ENCODE assay signal across 10 cellular contexts in the genomic region with DNA sequence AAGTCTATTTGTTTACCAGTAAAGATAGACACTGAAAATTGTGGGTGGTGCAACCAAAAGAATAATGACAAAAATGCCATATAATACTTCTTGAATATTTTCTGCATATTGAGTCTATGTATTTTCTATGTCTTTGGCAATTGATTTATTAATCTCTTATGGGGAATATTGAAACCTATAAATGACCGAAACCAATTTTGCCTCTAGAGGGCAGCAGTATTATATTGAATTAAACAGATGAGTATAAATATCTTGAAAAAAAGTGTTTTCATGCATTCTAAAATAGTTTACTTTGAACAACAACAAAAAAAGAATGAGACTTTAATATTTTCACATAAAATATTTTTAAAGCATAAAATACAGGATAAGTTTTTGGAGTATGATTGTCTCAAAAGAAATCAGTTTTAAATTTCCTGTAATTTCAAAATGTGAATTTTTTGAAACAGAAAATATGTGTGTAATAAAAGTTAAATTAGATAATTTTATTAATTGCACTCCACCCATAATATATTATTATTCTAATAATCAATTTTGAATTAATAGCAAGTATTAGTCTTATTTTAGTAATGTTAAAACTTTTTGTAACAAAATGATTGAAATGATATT. TPM values are rescaled to one million over a fixed set of nuclear protein-coding genes. Genes with fewer than 3 reads are reported as not detected.
A peak's percentile ranks its signal among the peaks of the same experiment; 100 is the strongest.
DNase-seq lines count a peak whose midpoint lies in the region; ATAC-seq and TF ChIP-seq lines count a peak whose summit lies in the region.
"Had no signal": no experiment of that assay in that cellular context is flagged by ENCODE, and none has a peak within 500 bp of the region (broad histone marks: within the 10 kb centered on the region; RNA-seq: fewer than 3 reads in every experiment).

No MANE protein-coding gene starts in this region.

- no peaks in the 10 kb centered on the region for H3K4me1 ChIP-seq in Karpas-422 (ENCODE audit: low read length)
- H3K4me1 ChIP-seq in breast epithelium: no peaks in the 10 kb centered on the region

- peaks cover 17% of the 10 kb centered on the region for H3K36me3 Mint-ChIP-seq in nephron progenitor cell (ENCODE audit: low read depth)

- no peak overlapping the region for H3K4me3 ChIP-seq in Karpas-422 (ENCODE audit: low read length)
- H3K4me3 ChIP-seq in breast epithelium: no peak overlapping the region

- no peak overlapping the region for H3K4me3 Mint-ChIP-seq in nephron progenitor cell

- H4K20me1 ChIP-seq in Karpas-422 (ENCODE audit: insufficient read depth, low read depth, low read length): no peaks in the 10 kb centered on the region

- H3K27me3 ChIP-seq in Karpas-422 (ENCODE audit: low read length): no peaks in the 10 kb centered on the region
- no peaks in the 10 kb centered on the region for H3K27me3 ChIP-seq in breast epithelium
- H3K27me3 ChIP-seq: neutrophil had no signal

- intact Hi-C loops in breast epithelium (cut with DNase I; ENCODE audit: low total_unique reads): no loop called here

- H3K9ac ChIP-seq in Karpas-422 (ENCODE audit: low read length): no peak overlapping the region

- no peak overlapping the region for H2AFZ ChIP-seq in Karpas-422 (ENCODE audit: low read length)

- DNase-seq in DMS53 (lab: John Stamatoyannopoulos, UW) (peak; percentile 64), Karpas-422 (peak; percentile 59), breast epithelium (ENCODE audit: low spot score in 2 of 2) (no peak), nephron progenitor cell (no peak), ecto neural progenitor cell (ENCODE audit: low spot score) (no peak)
- no peak for DNase-seq in stimulated activated CD4-positive, alpha-beta T cell treated with anti-CD3 and anti-CD28 coated beads, Interleukin-4, amount 100 ng/mL, for 1 hour
- DNase-seq: cortex of kidney had no signal

- peaks cover 13% of the 10 kb centered on the region for H3K4me1 Mint-ChIP-seq in nephron progenitor cell

- H3K27me3 Mint-ChIP-seq in nephron progenitor cell (ENCODE audit: low read depth, poor library complexity): no peaks in the 10 kb centered on the region

- no peak overlapping the region for H3K27ac Mint-ChIP-seq in nephron progenitor cell

- TF ChIP-seq POLR2A in breast epithelium (IDR thresholded peaks at IDR 0.05): no peak

- ATAC-seq in HG03097 (IDR thresholded peaks at IDR 0.05; ENCODE audit: low FRiP score, unreplicated experiment) (no peak), HG03442 (IDR thresholded peaks at IDR 0.05; ENCODE audit: unreplicated experiment) (no peak)

- H3K36me3 ChIP-seq in Karpas-422 (ENCODE audit: insufficient read depth, low read length) (no peaks in the 10 kb centered on the region), breast epithelium (no peaks in the 10 kb centered on the region)
- H3K36me3 ChIP-seq: neutrophil had no signal

- no peak overlapping the region for H3K4me2 ChIP-seq in Karpas-422 (ENCODE audit: low read depth, low read length, poor library complexity, severe bottlenecking)

- H3K9me3 Mint-ChIP-seq in nephron progenitor cell: peaks cover 16% of the 10 kb centered on the region

- H3K9me3 ChIP-seq in Karpas-422 (ENCODE audit: low read length) (no peaks in the 10 kb centered on the region), breast epithelium (no peaks in the 10 kb centered on the region)
- H3K9me3 ChIP-seq: neutrophil had no signal

- TF ChIP-seq CTCF in breast epithelium (IDR thresholded peaks at IDR 0.05) (peak; percentile 14 to 28 (median 15)), nephron progenitor cell (IDR thresholded peaks at IDR 0.05) (peak; percentile 54)

- no peaks in the 10 kb centered on the region for H3K9me2 ChIP-seq in Karpas-422 (replicated peaks; ENCODE audit: insufficient read depth, low read length)

- no peaks in the 10 kb centered on the region for H3K79me2 ChIP-seq in Karpas-422 (ENCODE audit: low read length)

- H3K27ac ChIP-seq in Karpas-422 (ENCODE audit: low read length) (no peak overlapping the region), breast epithelium (no peak overlapping the region)
- H3K27ac ChIP-seq: neutrophil had no signal

RNA-seq across cellular contexts. Expression of gene CALCRL, which starts 49.9 kb away (rescaled TPM):
- 0.26 TPM in 1 of 2 replicates, not detected in the other for total RNA-seq in Karpas-422 (2014; rRNA removed; shearing (Covaris generic); ENCODE audit: low replicate concordance)
- total RNA-seq in breast epithelium: 100 to 1,000 TPM in 1 of 3 donors, 10 to 100 TPM in 2; 40.4 to 164 (median 57.4) TPM

RNA-seq across cellular contexts. Expression of gene TFPI, which starts 56.3 kb away (rescaled TPM):
- total RNA-seq in Karpas-422 (2014; rRNA removed; shearing (Covaris generic); ENCODE audit: low replicate concordance): not detected in 2 replicates
- 100 to 1,000 TPM in 1 of 3 donors, 10 to 100 TPM in 2; 52.4 to 105 (median 90.1) TPM for total RNA-seq in breast epithelium

Comparison
In these comparisons a context has a peak if more than half of its experiments do, and no peak if none do; other contexts are left out.
1. DNase-seq: peak in DMS53 (single experiment) and Karpas-422 (single experiment); none in breast epithelium (0 of 2), nephron progenitor cell (single experiment), stimulated activated CD4-positive, alpha-beta T cell treated with anti-CD3 and anti-CD28 coated beads, Interleukin-4, amount 100 ng/mL, for 1 hour (single experiment) and ecto neural progenitor cell (single experiment).
2. RNA of gene CALCRL, which starts 49.9 kb away (total RNA-seq): 40.4 to 164 TPM in breast epithelium; 0.26 TPM in Karpas-422; every median in the first group is over 10 times any median in the second.
3. RNA of gene TFPI, which starts 56.3 kb away (total RNA-seq): 52.4 to 105 TPM in breast epithelium; not detected in Karpas-422; every median in the first group is over 10 times any median in the second.